In genomic region chr18:48781041-48781989, GRCh38 we compare ENCODE assay signal across 8 cellular contexts.
DNase-seq lines count a peak whose midpoint lies in the region; ATAC-seq and TF ChIP-seq lines count a peak whose summit lies in the region.

No MANE protein-coding gene starts in this region.

- H3K27ac ChIP-seq in lung (ENCODE audit: low read depth in 1 of 2, low read length in 1 of 2): peak overlapping the region; percentile 75 to 91
- peak overlapping the region; percentile 57 for H3K27ac ChIP-seq in suprapubic skin

- H3K27ac Mint-ChIP-seq in activated naive CD4-positive, alpha-beta T cell treated with anti-CD3 and anti-CD28 coated beads, Interleukin-2, amount 10 ng/mL, durations not matched to agents 7 days and 5 days: no peak overlapping the region

- TF ChIP-seq EP300 in suprapubic skin (IDR thresholded peaks at IDR 0.05): no peak

- ATAC-seq in lung (ENCODE audit: insufficient read depth, low FRiP score) (peak; percentile 50), HG03135 (IDR thresholded peaks at IDR 0.05; ENCODE audit: unreplicated experiment) (no peak), HG03097 (IDR thresholded peaks at IDR 0.05; ENCODE audit: low FRiP score, unreplicated experiment) (no peak), GM18519 (IDR thresholded peaks at IDR 0.05; ENCODE audit: low FRiP score, unreplicated experiment) (no peak)

- no peaks in the 10 kb centered on the region for H3K36me3 Mint-ChIP-seq in activated naive CD4-positive, alpha-beta T cell treated with anti-CD3 and anti-CD28 coated beads, Interleukin-2, amount 10 ng/mL, durations not matched to agents 7 days and 5 days

- no peak overlapping the region for H3K4me3 Mint-ChIP-seq in activated naive CD4-positive, alpha-beta T cell treated with anti-CD3 and anti-CD28 coated beads, Interleukin-2, amount 10 ng/mL, durations not matched to agents 7 days and 5 days

- H3K36me3 ChIP-seq in lung (ENCODE audit: control insufficient read depth in 2 of 2, insufficient read depth in 2 of 2, low read length in 2 of 2): peaks cover 0 to 3% of the 10 kb centered on the region in 2 donors
- no peaks in the 10 kb centered on the region for H3K36me3 ChIP-seq in suprapubic skin

- H3K4me1 ChIP-seq in lung (ENCODE audit: control insufficient read depth in 2 of 2, insufficient read depth in 2 of 2, low read length in 2 of 2) (peaks cover 15 to 41% of the 10 kb centered on the region in 2 donors), suprapubic skin (peaks cover 40% of the 10 kb centered on the region)

- H3K9me3 Mint-ChIP-seq in activated naive CD4-positive, alpha-beta T cell treated with anti-CD3 and anti-CD28 coated beads, Interleukin-2, amount 10 ng/mL, durations not matched to agents 7 days and 5 days: no peaks in the 10 kb centered on the region

- H3K27me3 ChIP-seq in lung (ENCODE audit: control insufficient read depth, insufficient read depth) (no peaks in the 10 kb centered on the region), suprapubic skin (no peaks in the 10 kb centered on the region)

- H3K4me3 ChIP-seq in lung (no peak overlapping the region), suprapubic skin (no peak overlapping the region)

- DNase-seq in MV-4-11 (lab: John Stamatoyannopoulos, UW): peak; percentile 95
- DNase-seq in dermis blood vessel endothelial cell: peak; percentile 75
- peak; percentile 79 for DNase-seq in lung (ENCODE audit: low spot score)
- peak; percentile 84 to 90 for DNase-seq in suprapubic skin (ENCODE audit: low spot score in 2 of 2)
- no peak for DNase-seq in activated naive CD4-positive, alpha-beta T cell treated with anti-CD3 and anti-CD28 coated beads, Interleukin-2, amount 10 ng/mL, durations not matched to agents 7 days and 5 days

- TF ChIP-seq CTCF in lung (IDR thresholded peaks at IDR 0.05; ENCODE audit: control extremely low read depth, extremely low read depth) (no peak), suprapubic skin (IDR thresholded peaks at IDR 0.05) (no peak)

- 11 to 17% methylated on average over 29 of the region's 29 CpGs for WGBS in lung, 2 donors
- 59% methylated on average over 29 of the region's 29 CpGs for WGBS in suprapubic skin

- peaks cover 42% of the 10 kb centered on the region for H3K27me3 Mint-ChIP-seq in activated naive CD4-positive, alpha-beta T cell treated with anti-CD3 and anti-CD28 coated beads, Interleukin-2, amount 10 ng/mL, durations not matched to agents 7 days and 5 days

- no peaks in the 10 kb centered on the region for H3K9me3 ChIP-seq in lung (ENCODE audit: control insufficient read depth in 2 of 2, insufficient read depth in 1 of 2, low read length in 1 of 2)
- H3K9me3 ChIP-seq in suprapubic skin: no peaks in the 10 kb centered on the region

- peaks cover 29% of the 10 kb centered on the region for H3K4me1 Mint-ChIP-seq in activated naive CD4-positive, alpha-beta T cell treated with anti-CD3 and anti-CD28 coated beads, Interleukin-2, amount 10 ng/mL, durations not matched to agents 7 days and 5 days

- CTCF ChIA-PET in activated naive CD4-positive, alpha-beta T cell treated with anti-CD3 and anti-CD28 coated beads, Interleukin-2, amount 10 ng/mL, durations not matched to agents 7 days and 5 days (lab: Charles Lee): no interaction called here

- TF ChIP-seq POLR2A in suprapubic skin (IDR thresholded peaks at IDR 0.05): no peak
